Comparison of ENCODE assay signal across 16 cellular contexts in genomic region chr2:209613941-209614340, GRCh38.
DNase-seq lines count a peak whose midpoint lies in the region; ATAC-seq and TF ChIP-seq lines count a peak whose summit lies in the region.
"Had no signal": no experiment of that assay in that cellular context is flagged by ENCODE, and none has a peak within 500 bp of the region (broad histone marks: within the 10 kb centered on the region; RNA-seq: fewer than 3 reads in every experiment).

No MANE protein-coding gene starts in this region.

- no peak overlapping the region for H3K4me3 Mint-ChIP-seq in glutamatergic neuron (ENCODE audit: unreplicated experiment)
- no peak overlapping the region for H3K4me3 Mint-ChIP-seq in naive thymus-derived CD8-positive, alpha-beta T cell
- H3K4me3 Mint-ChIP-seq: CD8-positive, alpha-beta T cell had no signal

- H2AFZ ChIP-seq in neuronal stem cell (ENCODE audit: low read length): no peak overlapping the region

- no peak overlapping the region for H2BK15ac ChIP-seq in neuronal stem cell (ENCODE audit: low read length)

- H3K4me1 ChIP-seq in HAP-1: peaks cover 38% of the 10 kb centered on the region
- H3K4me1 ChIP-seq in neuronal stem cell (ENCODE audit: control insufficient read depth in 2 of 2, insufficient read depth in 1 of 2, low read depth in 1 of 2, low read length in 2 of 2): peaks cover 19 to 32% of the 10 kb centered on the region in 2 donors
- H3K4me1 ChIP-seq in foreskin keratinocyte: no peaks in the 10 kb centered on the region

- no peak overlapping the region for H3K14ac ChIP-seq in neuronal stem cell (ENCODE audit: low read length)

- H4K8ac ChIP-seq in neuronal stem cell (ENCODE audit: low read depth, low read length): no peak overlapping the region

- H3K27me3 Mint-ChIP-seq in glutamatergic neuron (ENCODE audit: unreplicated experiment): peaks cover 6% of the 10 kb centered on the region
- peaks cover 2 to 19% (median 7%) of the 10 kb centered on the region in 5 donors for H3K27me3 Mint-ChIP-seq in naive thymus-derived CD8-positive, alpha-beta T cell

- no peak overlapping the region for H3K9ac ChIP-seq in neuronal stem cell (ENCODE audit: low read depth, low read length, poor library complexity)

- peaks cover 25% of the 10 kb centered on the region for H3K4me1 Mint-ChIP-seq in glutamatergic neuron (ENCODE audit: low read depth, unreplicated experiment)
- no peaks in the 10 kb centered on the region for H3K4me1 Mint-ChIP-seq in naive thymus-derived CD8-positive, alpha-beta T cell

- H2BK120ac ChIP-seq in neuronal stem cell (ENCODE audit: low read depth, low read length): no peak overlapping the region

- no peaks in the 10 kb centered on the region for H3K79me1 ChIP-seq in neuronal stem cell (ENCODE audit: low read depth, low read length)

- H2AK5ac ChIP-seq in neuronal stem cell (ENCODE audit: low read depth, low read length): no peak overlapping the region

- H3K27me3 ChIP-seq in HAP-1 (ENCODE audit: low read depth): no peaks in the 10 kb centered on the region
- no peaks in the 10 kb centered on the region for H3K27me3 ChIP-seq in neuronal stem cell (ENCODE audit: control insufficient read depth in 3 of 3, insufficient read depth in 3 of 3, low read depth in 1 of 3, low read length in 3 of 3)
- H3K27me3 ChIP-seq in foreskin keratinocyte: no peaks in the 10 kb centered on the region

- no peak overlapping the region for H3K4ac ChIP-seq in neuronal stem cell (ENCODE audit: low read length)

- WGBS in neuronal stem cell (ENCODE audit: extremely low coverage in 2 of 2, insufficient read length in 2 of 2, insufficient replicate concordance in 1 of 2), 2 donors: no CpG with 5 or more reads among the region's 4 CpGs

- peaks cover 3% of the 10 kb centered on the region for H3K9me3 Mint-ChIP-seq in glutamatergic neuron (ENCODE audit: unreplicated experiment)
- peaks cover 0 to 26% (median 0%) of the 10 kb centered on the region in 9 donors for H3K9me3 Mint-ChIP-seq in naive thymus-derived CD8-positive, alpha-beta T cell

- no peak for ATAC-seq in foreskin keratinocyte
- no peak for ATAC-seq in naive thymus-derived CD8-positive, alpha-beta T cell
- ATAC-seq: CD8-positive, alpha-beta T cell had no signal

- peak; percentile 51 to 70 for DNase-seq in HAP-1 (ENCODE audit: low spot score in 2 of 2)
- DNase-seq in NCI-H748 treated with DMSO at 0.1 percent for 48 hours (lab: John Stamatoyannopoulos, UW): peak; percentile 15
- DNase-seq in glutamatergic neuron: no peak
- DNase-seq in neuronal stem cell (ENCODE audit: low spot score): peak; percentile 48
- DNase-seq in foreskin keratinocyte: no peak
- DNase-seq in naive thymus-derived CD8-positive, alpha-beta T cell: no peak
- DNase-seq in T1000 (lab: John Stamatoyannopoulos, UW): no peak
- DNase-seq: CD8-positive, alpha-beta T cell; DND-41; GF-D8; GOT3; Karpas-422; MM.1S; NCI-H2029 treated with DMSO at 0.1 percent for 48 hours; OCI-M1; RPMI8226 had no signal

- H3K18ac ChIP-seq in neuronal stem cell (ENCODE audit: low read length): no peak overlapping the region

- H3K27ac Mint-ChIP-seq in glutamatergic neuron (ENCODE audit: unreplicated experiment): peak overlapping the region; percentile 96
- no peak overlapping the region for H3K27ac Mint-ChIP-seq in naive thymus-derived CD8-positive, alpha-beta T cell
- H3K27ac Mint-ChIP-seq: CD8-positive, alpha-beta T cell had no signal

- H3K4me3 ChIP-seq in HAP-1 (no peak overlapping the region), neuronal stem cell (ENCODE audit: low read length in 2 of 2) (no peak overlapping the region)

- H3K23ac ChIP-seq in neuronal stem cell (ENCODE audit: low read depth, low read length, poor library complexity): no peak overlapping the region

- H2BK5ac ChIP-seq in neuronal stem cell (ENCODE audit: low read length): no peak overlapping the region

- no peak overlapping the region for H4K91ac ChIP-seq in neuronal stem cell (ENCODE audit: low read depth, low read length, poor library complexity)

- H3K36me3 ChIP-seq in HAP-1 (replicated peaks): no peaks in the 10 kb centered on the region
- H3K36me3 ChIP-seq in neuronal stem cell (replicated peaks in 1 of 2; ENCODE audit: control insufficient read depth in 2 of 2, insufficient read depth in 2 of 2, low read length in 2 of 2): peaks cover 0 to 41% of the 10 kb centered on the region in 2 donors

- H3K9me3 ChIP-seq in HAP-1 (peaks cover 2% of the 10 kb centered on the region; the same call in 1 of the 2 replicates), neuronal stem cell (replicated peaks in 1 of 2; ENCODE audit: control insufficient read depth in 2 of 2, insufficient read depth in 1 of 2, low read depth in 1 of 2, low read length in 2 of 2) (peaks cover 0 to 22% of the 10 kb centered on the region in 2 donors)

- no peaks in the 10 kb centered on the region for H3K36me3 Mint-ChIP-seq in glutamatergic neuron (ENCODE audit: unreplicated experiment)
- peaks cover 0 to 2% (median 0%) of the 10 kb centered on the region in 3 donors for H3K36me3 Mint-ChIP-seq in naive thymus-derived CD8-positive, alpha-beta T cell
- H3K36me3 Mint-ChIP-seq: CD8-positive, alpha-beta T cell had no signal

- no peak overlapping the region for H2BK12ac ChIP-seq in neuronal stem cell (ENCODE audit: low read length)

- H3K4me2 ChIP-seq in neuronal stem cell (ENCODE audit: insufficient read depth, low read length, poor library complexity, severe bottlenecking): peak overlapping the region; percentile 29

- peak overlapping the region; percentile 91 for H3K27ac ChIP-seq in neuronal stem cell (replicated peaks; ENCODE audit: low read length)
- H3K27ac ChIP-seq in foreskin keratinocyte: no peak overlapping the region

- TF ChIP-seq CTCF in glutamatergic neuron (IDR thresholded peaks at IDR 0.05; ENCODE audit: partially characterized antibody, unreplicated experiment): no peak
- no peak for TF ChIP-seq CTCF in foreskin keratinocyte (conservative IDR thresholded peaks at IDR 0.05)

- POLR2A ChIA-PET in naive thymus-derived CD8-positive, alpha-beta T cell (lab: Charles Lee): no interaction called here

- in situ Hi-C loops in HAP-1 (cut with MboI; ENCODE audit: low sequenced_read_pairs): no loop called here

Comparison
In these comparisons a context has a peak if more than half of its experiments do, and no peak if none do; other contexts are left out.
1. DNase-seq: peak in HAP-1 (2 of 2), NCI-H748 treated with DMSO at 0.1 percent for 48 hours (single experiment) and neuronal stem cell (single experiment); none in glutamatergic neuron (single experiment), foreskin keratinocyte (0 of 2), naive thymus-derived CD8-positive, alpha-beta T cell (0 of 10) and T1000 (single experiment).